Comparison of ENCODE assay signal across 1 cellular context in the genomic region with DNA sequence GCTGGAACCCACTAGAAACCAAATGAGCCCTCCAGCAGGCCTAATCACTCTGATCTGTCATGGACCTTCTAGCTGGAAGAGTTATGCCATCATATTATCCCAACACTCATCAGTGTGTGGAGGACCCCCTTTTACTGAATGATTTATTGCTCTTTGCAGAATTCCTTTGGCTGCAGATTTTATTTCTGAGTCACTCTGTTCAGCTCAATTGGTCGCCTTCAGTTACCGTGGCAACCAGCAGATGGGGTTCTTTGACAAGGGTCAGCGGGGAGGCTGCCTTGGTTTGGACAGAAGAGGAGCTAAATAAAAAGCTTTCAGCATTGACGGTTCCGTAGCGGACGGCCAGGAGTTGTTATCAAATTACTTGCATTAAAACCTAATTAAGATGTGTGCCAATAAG.
TF ChIP-seq lines count a peak whose summit lies in the region.

No MANE protein-coding gene starts in this region.

TF ChIP-seq in GM12878, 131 proteins besides CTCF, POLR2A, EP300 and RAD21 (continued from another document):
- TF ChIP-seq, protein P1, sequence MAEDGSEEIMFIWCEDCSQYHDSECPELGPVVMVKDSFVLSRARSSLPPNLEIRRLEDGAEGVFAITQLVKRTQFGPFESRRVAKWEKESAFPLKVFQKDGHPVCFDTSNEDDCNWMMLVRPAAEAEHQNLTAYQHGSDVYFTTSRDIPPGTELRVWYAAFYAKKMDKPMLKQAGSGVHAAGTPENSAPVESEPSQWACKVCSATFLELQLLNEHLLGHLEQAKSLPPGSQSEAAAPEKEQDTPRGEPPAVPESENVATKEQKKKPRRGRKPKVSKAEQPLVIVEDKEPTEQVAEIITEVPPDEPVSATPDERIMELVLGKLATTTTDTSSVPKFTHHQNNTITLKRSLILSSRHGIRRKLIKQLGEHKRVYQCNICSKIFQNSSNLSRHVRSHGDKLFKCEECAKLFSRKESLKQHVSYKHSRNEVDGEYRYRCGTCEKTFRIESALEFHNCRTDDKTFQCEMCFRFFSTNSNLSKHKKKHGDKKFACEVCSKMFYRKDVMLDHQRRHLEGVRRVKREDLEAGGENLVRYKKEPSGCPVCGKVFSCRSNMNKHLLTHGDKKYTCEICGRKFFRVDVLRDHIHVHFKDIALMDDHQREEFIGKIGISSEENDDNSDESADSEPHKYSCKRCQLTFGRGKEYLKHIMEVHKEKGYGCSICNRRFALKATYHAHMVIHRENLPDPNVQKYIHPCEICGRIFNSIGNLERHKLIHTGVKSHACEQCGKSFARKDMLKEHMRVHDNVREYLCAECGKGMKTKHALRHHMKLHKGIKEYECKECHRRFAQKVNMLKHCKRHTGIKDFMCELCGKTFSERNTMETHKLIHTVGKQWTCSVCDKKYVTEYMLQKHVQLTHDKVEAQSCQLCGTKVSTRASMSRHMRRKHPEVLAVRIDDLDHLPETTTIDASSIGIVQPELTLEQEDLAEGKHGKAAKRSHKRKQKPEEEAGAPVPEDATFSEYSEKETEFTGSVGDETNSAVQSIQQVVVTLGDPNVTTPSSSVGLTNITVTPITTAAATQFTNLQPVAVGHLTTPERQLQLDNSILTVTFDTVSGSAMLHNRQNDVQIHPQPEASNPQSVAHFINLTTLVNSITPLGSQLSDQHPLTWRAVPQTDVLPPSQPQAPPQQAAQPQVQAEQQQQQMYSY (CRISPR knock-in tag; IDR thresholded peaks at IDR 0.05) = no peak
- no peak for TF ChIP-seq STAT3 (IDR thresholded peaks at IDR 0.05; ENCODE audit: low read depth, low read length)
- TF ChIP-seq, protein P2, sequence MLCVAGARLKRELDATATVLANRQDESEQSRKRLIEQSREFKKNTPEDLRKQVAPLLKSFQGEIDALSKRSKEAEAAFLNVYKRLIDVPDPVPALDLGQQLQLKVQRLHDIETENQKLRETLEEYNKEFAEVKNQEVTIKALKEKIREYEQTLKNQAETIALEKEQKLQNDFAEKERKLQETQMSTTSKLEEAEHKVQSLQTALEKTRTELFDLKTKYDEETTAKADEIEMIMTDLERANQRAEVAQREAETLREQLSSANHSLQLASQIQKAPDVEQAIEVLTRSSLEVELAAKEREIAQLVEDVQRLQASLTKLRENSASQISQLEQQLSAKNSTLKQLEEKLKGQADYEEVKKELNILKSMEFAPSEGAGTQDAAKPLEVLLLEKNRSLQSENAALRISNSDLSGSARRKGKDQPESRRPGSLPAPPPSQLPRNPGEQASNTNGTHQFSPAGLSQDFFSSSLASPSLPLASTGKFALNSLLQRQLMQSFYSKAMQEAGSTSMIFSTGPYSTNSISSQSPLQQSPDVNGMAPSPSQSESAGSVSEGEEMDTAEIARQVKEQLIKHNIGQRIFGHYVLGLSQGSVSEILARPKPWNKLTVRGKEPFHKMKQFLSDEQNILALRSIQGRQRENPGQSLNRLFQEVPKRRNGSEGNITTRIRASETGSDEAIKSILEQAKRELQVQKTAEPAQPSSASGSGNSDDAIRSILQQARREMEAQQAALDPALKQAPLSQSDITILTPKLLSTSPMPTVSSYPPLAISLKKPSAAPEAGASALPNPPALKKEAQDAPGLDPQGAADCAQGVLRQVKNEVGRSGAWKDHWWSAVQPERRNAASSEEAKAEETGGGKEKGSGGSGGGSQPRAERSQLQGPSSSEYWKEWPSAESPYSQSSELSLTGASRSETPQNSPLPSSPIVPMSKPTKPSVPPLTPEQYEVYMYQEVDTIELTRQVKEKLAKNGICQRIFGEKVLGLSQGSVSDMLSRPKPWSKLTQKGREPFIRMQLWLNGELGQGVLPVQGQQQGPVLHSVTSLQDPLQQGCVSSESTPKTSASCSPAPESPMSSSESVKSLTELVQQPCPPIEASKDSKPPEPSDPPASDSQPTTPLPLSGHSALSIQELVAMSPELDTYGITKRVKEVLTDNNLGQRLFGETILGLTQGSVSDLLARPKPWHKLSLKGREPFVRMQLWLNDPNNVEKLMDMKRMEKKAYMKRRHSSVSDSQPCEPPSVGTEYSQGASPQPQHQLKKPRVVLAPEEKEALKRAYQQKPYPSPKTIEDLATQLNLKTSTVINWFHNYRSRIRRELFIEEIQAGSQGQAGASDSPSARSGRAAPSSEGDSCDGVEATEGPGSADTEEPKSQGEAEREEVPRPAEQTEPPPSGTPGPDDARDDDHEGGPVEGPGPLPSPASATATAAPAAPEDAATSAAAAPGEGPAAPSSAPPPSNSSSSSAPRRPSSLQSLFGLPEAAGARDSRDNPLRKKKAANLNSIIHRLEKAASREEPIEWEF (IDR thresholded peaks at IDR 0.05; ENCODE audit: insufficient replicate concordance, low read depth, low read length) = no peak
- TF ChIP-seq NR2F1 (conservative IDR thresholded peaks at IDR 0.05) = no peak
- TF ChIP-seq FOXK2 (IDR thresholded peaks at IDR 0.05) = no peak
- TF ChIP-seq, protein P3, sequence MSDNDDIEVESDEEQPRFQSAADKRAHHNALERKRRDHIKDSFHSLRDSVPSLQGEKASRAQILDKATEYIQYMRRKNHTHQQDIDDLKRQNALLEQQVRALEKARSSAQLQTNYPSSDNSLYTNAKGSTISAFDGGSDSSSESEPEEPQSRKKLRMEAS (IDR thresholded peaks at IDR 0.05; ENCODE audit: low read depth, low read length) = no peak
